In genomic region chr1:94095744-94096469, GRCh38 we compare ENCODE assay signal across 10 cellular contexts. TPM values are rescaled to one million over a fixed set of nuclear protein-coding genes. Genes with fewer than 3 reads are reported as not detected.
DNase-seq lines count a peak whose midpoint lies in the region; ATAC-seq and TF ChIP-seq lines count a peak whose summit lies in the region.
"Had no signal": no experiment of that assay in that cellular context is flagged by ENCODE, and none has a peak within 500 bp of the region (broad histone marks: within the 10 kb centered on the region; RNA-seq: fewer than 3 reads in every experiment).

No MANE protein-coding gene starts in this region.

- peaks cover 0 to 82% (median 6%) of the 10 kb centered on the region in 11 experiments; a peak in 13 of 22 replicates for H3K27me3 ChIP-seq in BLaER1 treated with 17β-estradiol and CSF1 and Interleukin-3, amounts not matched to agents 10 nM and 100 nM
- no peaks in the 10 kb centered on the region for H3K27me3 ChIP-seq in hepatocyte
- no peaks in the 10 kb centered on the region for H3K27me3 ChIP-seq in gastrocnemius medialis

- TF ChIP-seq POLR2A in gastrocnemius medialis (IDR thresholded peaks at IDR 0.05), result no peak

- H3K9ac ChIP-seq in BLaER1 treated with 17β-estradiol and CSF1 and Interleukin-3, amounts not matched to agents 10 nM and 100 nM, result peak overlapping the region in 4 of 11 experiments; percentile 11 to 82 (median 78); a peak in 5 of 22 replicates

- H3K27ac ChIP-seq in BLaER1 treated with 17β-estradiol and CSF1 and Interleukin-3, amounts not matched to agents 10 nM and 100 nM, result peak overlapping the region in 5 of 11 experiments; percentile 17 to 93 (median 88); a peak in 8 of 22 replicates
- H3K27ac ChIP-seq in caudate nucleus (ENCODE audit: low read depth, low read length), result peak overlapping the region; percentile 12
- peak overlapping the region; percentile 93 for H3K27ac ChIP-seq in hepatocyte
- peak overlapping the region; percentile 71 to 80 (median 73) for H3K27ac ChIP-seq in gastrocnemius medialis

- no peaks in the 10 kb centered on the region for H3K79me2 ChIP-seq in hepatocyte

- H3K4me2 ChIP-seq in BLaER1 treated with 17β-estradiol and CSF1 and Interleukin-3, amounts not matched to agents 10 nM and 100 nM, result peak overlapping the region; percentile 81 to 98 (median 94)
- peak overlapping the region; percentile 53 for H3K4me2 ChIP-seq in hepatocyte

- TF ChIP-seq CTCF in hepatocyte (IDR thresholded peaks at IDR 0.05; ENCODE audit: poor library complexity), result no peak
- no peak for TF ChIP-seq CTCF in gastrocnemius medialis (IDR thresholded peaks at IDR 0.05 in 4 of 5, conservative IDR thresholded peaks at IDR 0.05 in 1 of 5)

- H3K9me3 ChIP-seq in BLaER1 treated with 17β-estradiol and CSF1 and Interleukin-3, amounts not matched to agents 10 nM and 100 nM (replicated peaks in 1 of 11), result no peaks in the 10 kb centered on the region
- H3K9me3 ChIP-seq in hepatocyte (ENCODE audit: low read depth), result no peaks in the 10 kb centered on the region
- H3K9me3 ChIP-seq in gastrocnemius medialis, result no peaks in the 10 kb centered on the region

- 88% methylated on average over 14 of the region's 14 CpGs for WGBS in hepatocyte (ENCODE audit: low lambda C conversion rate, missing lambda C conversion rate)

- peaks cover 0 to 53% (median 0%) of the 10 kb centered on the region in 11 experiments; a peak in 4 of 22 replicates for H4K20me1 ChIP-seq in BLaER1 treated with 17β-estradiol and CSF1 and Interleukin-3, amounts not matched to agents 10 nM and 100 nM
- no peaks in the 10 kb centered on the region for H4K20me1 ChIP-seq in hepatocyte (ENCODE audit: insufficient read depth, poor library complexity, severe bottlenecking)

- peak in 1 of 2 donors; percentile 24 for ATAC-seq in gastrocnemius medialis
- ATAC-seq in GM21619 (IDR thresholded peaks at IDR 0.05; ENCODE audit: unreplicated experiment), result no peak
- ATAC-seq in GM21528 (IDR thresholded peaks at IDR 0.05; ENCODE audit: low FRiP score, unreplicated experiment), result no peak

- in situ Hi-C loops in gastrocnemius medialis (cut with MboI; ENCODE audit: low sequenced_read_pairs in 4 of 4), result no loop called here

- H3K4me1 ChIP-seq in BLaER1 treated with 17β-estradiol and CSF1 and Interleukin-3, amounts not matched to agents 10 nM and 100 nM, result peaks cover 53 to 90% (median 71%) of the 10 kb centered on the region in 10 experiments
- H3K4me1 ChIP-seq in hepatocyte (ENCODE audit: insufficient read depth) (peaks cover 57% of the 10 kb centered on the region), gastrocnemius medialis (peaks cover 35 to 54% of the 10 kb centered on the region in 2 donors)

- H3K4me3 ChIP-seq in BLaER1 treated with 17β-estradiol and CSF1 and Interleukin-3, amounts not matched to agents 10 nM and 100 nM, result peak overlapping the region in 3 of 10 experiments; percentile 21 to 48 (median 38); a peak in 3 of 20 replicates
- H3K4me3 ChIP-seq in hepatocyte (no peak overlapping the region), gastrocnemius medialis (peak overlapping the region in 1 of 4 donors; percentile 10)

- no peaks in the 10 kb centered on the region for H3K36me3 ChIP-seq in BLaER1 treated with 17β-estradiol and CSF1 and Interleukin-3, amounts not matched to agents 10 nM and 100 nM
- H3K36me3 ChIP-seq in hepatocyte (replicated peaks; ENCODE audit: insufficient read depth, low read depth) (no peaks in the 10 kb centered on the region), gastrocnemius medialis (no peaks in the 10 kb centered on the region)

- H3K9me2 ChIP-seq in hepatocyte (replicated peaks; ENCODE audit: insufficient read depth), result no peaks in the 10 kb centered on the region

- no peak overlapping the region for H2AFZ ChIP-seq in hepatocyte

- DNase-seq in caudate nucleus (lab: John Stamatoyannopoulos, UW) (peak in 1 of 61 donors; percentile 10), hepatocyte (ENCODE audit: low spot score) (no peak), gastrocnemius medialis (peak in 1 of 2 donors; percentile 39), NCI-H2227 treated with DMSO at 0.1 percent for 48 hours (lab: John Stamatoyannopoulos, UW) (no peak), LoVo (ENCODE audit: low spot score) (no peak)
- DNase-seq: NCI-H1105; stimulated activated CD4-positive, alpha-beta T cell treated with anti-CD3 and anti-CD28 coated beads, Interleukin-4, amount 100 ng/mL, for 1 hour had no signal

- intact Hi-C loops in gastrocnemius medialis (cut with DNase I; ENCODE audit: low total_unique reads), result no loop called here

RNA-seq across cellular contexts. Expression of gene ABCA4, which starts 25.0 kb away (rescaled TPM):
- total RNA-seq in hepatocyte, result 0.53 and 1.0 TPM in 2 replicates
- 1.4 and 2.1 TPM in 2 replicates for polyA plus RNA-seq in hepatocyte
- total RNA-seq in gastrocnemius medialis, result not detected
